In the genomic region with DNA sequence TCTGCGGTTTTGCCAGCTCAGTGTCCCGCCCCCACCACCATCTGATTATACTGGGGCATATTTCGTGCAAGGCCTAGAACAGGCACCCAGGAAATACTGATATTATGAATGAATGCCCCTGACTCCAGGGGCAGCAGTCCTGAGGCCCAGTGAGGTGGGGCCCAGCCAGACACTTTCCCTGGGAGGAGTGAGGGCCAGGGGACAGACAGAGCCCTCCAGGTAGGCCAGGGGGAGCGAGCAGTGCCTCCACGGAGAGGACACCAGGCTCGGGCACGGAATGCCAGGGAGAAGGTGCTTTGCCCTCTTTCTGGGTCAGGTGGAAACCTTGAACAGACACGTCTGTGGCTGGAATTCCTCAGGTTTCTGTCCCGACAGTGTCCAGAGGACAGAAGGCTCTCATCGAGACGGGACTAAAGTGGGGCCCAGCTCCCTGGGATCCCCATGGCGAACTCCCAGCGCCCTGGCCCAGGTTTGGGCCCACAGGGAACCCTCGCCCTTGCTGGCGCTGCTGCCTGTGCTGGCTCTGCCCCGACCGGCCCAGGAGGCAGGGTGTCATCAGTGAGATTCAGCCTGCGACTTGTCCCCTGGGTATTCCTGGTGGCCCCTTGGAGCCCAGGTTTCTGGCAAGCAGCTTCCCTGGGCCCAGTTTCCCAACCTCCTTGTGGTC, we compare ENCODE assay signal across 30 cellular contexts. TPM values are rescaled to one million over a fixed set of nuclear protein-coding genes. Genes with fewer than 3 reads are reported as not detected.
"Had no signal": no experiment of that assay in that cellular context is flagged by ENCODE, and none has a peak within 500 bp of the region (broad histone marks: within the 10 kb centered on the region; RNA-seq: fewer than 3 reads in every experiment).

No MANE protein-coding gene starts in this region.

- DNase-seq: activated CD4-positive, alpha-beta memory T cell treated with anti-CD3 and anti-CD28 coated beads for 36 hours; activated CD4-positive, alpha-beta T cell treated with anti-CD3 and anti-CD28 coated beads, Interleukin-2, amount 10 ng/mL, durations not matched to agents 24 days and 14 days; activated CD8-positive, alpha-beta memory T cell treated with anti-CD3 and anti-CD28 coated beads, Interleukin-2, amount 50 U/mL, for 4 hours; activated gamma-delta T cell; activated naive CD4-positive, alpha-beta T cell treated with anti-CD3 and anti-CD28 coated beads, Interleukin-2, amount 10 ng/mL, durations not matched to agents 7 days and 5 days; activated T-cell treated with anti-CD3 and anti-CD28 coated beads, Interleukin-2, amount 50 U/mL, for 1 hour; amniotic stem cell; central memory CD4-positive, alpha-beta T cell; foreskin melanocyte; heart right ventricle; left ventricle myocardium inferior; naive B cell; nephron progenitor cell; right lobe of liver; stimulated activated CD4-positive, alpha-beta T cell treated with anti-CD3 and anti-CD28 coated beads, Interleukin-15, amount 100 ng/mL, for 24 hours; stimulated activated CD4-positive, alpha-beta T cell treated with anti-CD3 and anti-CD28 coated beads, Interleukin-2, amount 100 ng/mL, for 24 hours; stimulated activated naive B cell treated with anti-CD40 and anti-IgM and Interleukin-4, amounts not matched to agents 10 μg/mL and 1 μg/mL and 100 μg/mL, for 72 hours; stomach; T-helper 1 cell had no signal

- H3K4me3 Mint-ChIP-seq: activated CD4-positive, alpha-beta memory T cell treated with anti-CD3 and anti-CD28 coated beads for 36 hours; activated CD4-positive, alpha-beta T cell treated with anti-CD3 and anti-CD28 coated beads, Interleukin-2, amount 10 ng/mL, durations not matched to agents 24 days and 14 days; activated naive CD4-positive, alpha-beta T cell treated with anti-CD3 and anti-CD28 coated beads, Interleukin-2, amount 10 ng/mL, durations not matched to agents 7 days and 5 days; naive B cell; nephron progenitor cell; stimulated activated naive B cell treated with anti-CD40 and anti-IgM and Interleukin-4, amounts not matched to agents 10 μg/mL and 1 μg/mL and 100 μg/mL, for 72 hours; T-helper 2 cell treated with Interferon-gamma antibody and Interleukin-4, amounts not matched to agents 5 μg/mL and 100 μg/mL, for 36 hours had no signal

- H3K27ac ChIP-seq: heart right ventricle, left ventricle myocardium inferior, neutrophil, ovary, right lobe of liver, stomach, tibial nerve, VCaP had no signal

- H3K4me3 ChIP-seq: heart right ventricle, left ventricle myocardium inferior, ovary, right lobe of liver, smooth muscle cell, stomach, tibial nerve had no signal

- H3K27ac Mint-ChIP-seq: activated CD4-positive, alpha-beta memory T cell treated with anti-CD3 and anti-CD28 coated beads for 36 hours; activated CD4-positive, alpha-beta T cell treated with anti-CD3 and anti-CD28 coated beads, Interleukin-2, amount 10 ng/mL, durations not matched to agents 24 days and 14 days; nephron progenitor cell; progenitor cell of endocrine pancreas; stimulated activated naive B cell treated with anti-CD40 and anti-IgM and Interleukin-4, amounts not matched to agents 10 μg/mL and 1 μg/mL and 100 μg/mL, for 72 hours; T-helper 2 cell treated with Interferon-gamma antibody and Interleukin-4, amounts not matched to agents 5 μg/mL and 100 μg/mL, for 36 hours had no signal

- ATAC-seq: activated CD4-positive, CD25-positive, alpha-beta regulatory T cell treated with anti-CD3 and anti-CD28 coated beads, Interleukin-2, amount 50 U/mL, for 24 hours; heart right ventricle; right lobe of liver; stimulated activated naive B cell treated with anti-CD40 and anti-IgM and Interleukin-4, amounts not matched to agents 10 μg/mL and 1 μg/mL and 100 μg/mL, for 72 hours had no signal

- H3K4me2 ChIP-seq: smooth muscle cell had no signal

- H3K36me3 ChIP-seq: left ventricle myocardium inferior, ovary, right lobe of liver had no signal

- H3K9me3 ChIP-seq: heart right ventricle, left ventricle myocardium inferior, neutrophil, ovary, right lobe of liver, stomach, tibial nerve had no signal

- H3K27me3 ChIP-seq: heart right ventricle, neutrophil, ovary, right lobe of liver, stomach, tibial nerve had no signal

- H3K27me3 Mint-ChIP-seq: activated CD4-positive, alpha-beta T cell treated with anti-CD3 and anti-CD28 coated beads, Interleukin-2, amount 10 ng/mL, durations not matched to agents 24 days and 14 days; activated naive CD4-positive, alpha-beta T cell treated with anti-CD3 and anti-CD28 coated beads, Interleukin-2, amount 10 ng/mL, durations not matched to agents 7 days and 5 days; naive B cell; progenitor cell of endocrine pancreas; stimulated activated naive B cell treated with anti-CD40 and anti-IgM and Interleukin-4, amounts not matched to agents 10 μg/mL and 1 μg/mL and 100 μg/mL, for 72 hours had no signal

- H3K9me3 Mint-ChIP-seq: activated CD4-positive, alpha-beta memory T cell treated with anti-CD3 and anti-CD28 coated beads for 36 hours; activated CD4-positive, alpha-beta T cell treated with anti-CD3 and anti-CD28 coated beads, Interleukin-2, amount 10 ng/mL, durations not matched to agents 24 days and 14 days; activated naive CD4-positive, alpha-beta T cell treated with anti-CD3 and anti-CD28 coated beads, Interleukin-2, amount 10 ng/mL, durations not matched to agents 7 days and 5 days; naive B cell; nephron progenitor cell; stimulated activated naive B cell treated with anti-CD40 and anti-IgM and Interleukin-4, amounts not matched to agents 10 μg/mL and 1 μg/mL and 100 μg/mL, for 72 hours; T-helper 2 cell treated with Interferon-gamma antibody and Interleukin-4, amounts not matched to agents 5 μg/mL and 100 μg/mL, for 36 hours had no signal

- H3K36me3 Mint-ChIP-seq: naive B cell had no signal

RNA-seq across cellular contexts. Expression of gene DRC7, which starts 45.3 kb away (rescaled TPM):
- total RNA-seq: activated CD4-positive, alpha-beta memory T cell treated with anti-CD3 and anti-CD28 coated beads for 36 hours; activated CD4-positive, alpha-beta T cell treated with anti-CD3 and anti-CD28 coated beads, Interleukin-2, amount 10 ng/mL, durations not matched to agents 24 days and 14 days; activated CD8-positive, alpha-beta memory T cell treated with anti-CD3 and anti-CD28 coated beads for 36 hours; esophagus mucosa; glomerular endothelial cell; left ventricle myocardium inferior; stomach had no signal
- polyA plus RNA-seq: heart right ventricle, smooth muscle cell, stomach had no signal
